Comparison of ENCODE assay signal across 1 cellular context in the genomic region with DNA sequence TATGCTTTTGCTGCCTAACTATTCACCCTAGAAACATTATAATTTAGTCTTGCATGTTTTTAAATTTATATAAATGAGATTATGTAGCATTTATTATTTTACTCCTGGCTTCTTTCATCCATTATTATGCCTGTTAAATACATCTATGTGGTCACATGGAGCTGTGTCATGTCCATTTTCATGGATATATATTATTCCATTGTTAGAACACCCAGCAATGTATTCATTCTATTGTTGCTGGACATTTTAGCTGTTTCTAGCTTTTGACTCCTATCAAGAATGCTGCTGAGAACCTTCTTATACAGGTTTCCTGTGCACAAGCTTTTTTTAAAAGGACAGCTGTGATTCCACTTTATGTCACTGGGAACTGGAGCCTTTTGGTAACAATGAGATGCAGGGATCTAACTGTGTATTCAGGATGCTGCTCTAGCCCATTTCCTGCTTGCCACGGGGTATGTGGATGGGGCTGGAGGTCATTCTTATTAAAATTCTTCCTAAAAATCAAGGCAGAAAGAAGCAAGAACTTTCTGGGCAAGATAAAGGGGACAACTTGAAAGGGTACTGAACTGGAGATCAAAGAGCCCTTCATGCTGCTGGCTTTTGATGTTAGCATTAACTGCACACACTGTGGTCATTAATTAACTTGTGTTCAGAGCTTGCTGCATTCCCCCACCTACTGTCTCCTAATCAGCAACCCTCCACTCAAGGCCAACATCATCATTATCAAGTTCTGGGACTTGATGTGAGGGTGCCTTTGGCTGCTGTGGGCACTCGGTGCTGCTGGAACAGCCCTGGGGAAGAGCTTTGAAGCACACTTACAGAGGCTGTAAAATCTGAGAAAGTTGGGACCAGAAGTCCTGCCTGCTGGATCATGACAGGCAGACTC.
TF ChIP-seq lines count a peak whose summit lies in the region.

No MANE protein-coding gene starts in this region.

TF ChIP-seq in HepG2, 621 proteins besides CTCF, POLR2A, EP300 and RAD21 (continued from another document and continues in another):
- TF ChIP-seq, protein P1, sequence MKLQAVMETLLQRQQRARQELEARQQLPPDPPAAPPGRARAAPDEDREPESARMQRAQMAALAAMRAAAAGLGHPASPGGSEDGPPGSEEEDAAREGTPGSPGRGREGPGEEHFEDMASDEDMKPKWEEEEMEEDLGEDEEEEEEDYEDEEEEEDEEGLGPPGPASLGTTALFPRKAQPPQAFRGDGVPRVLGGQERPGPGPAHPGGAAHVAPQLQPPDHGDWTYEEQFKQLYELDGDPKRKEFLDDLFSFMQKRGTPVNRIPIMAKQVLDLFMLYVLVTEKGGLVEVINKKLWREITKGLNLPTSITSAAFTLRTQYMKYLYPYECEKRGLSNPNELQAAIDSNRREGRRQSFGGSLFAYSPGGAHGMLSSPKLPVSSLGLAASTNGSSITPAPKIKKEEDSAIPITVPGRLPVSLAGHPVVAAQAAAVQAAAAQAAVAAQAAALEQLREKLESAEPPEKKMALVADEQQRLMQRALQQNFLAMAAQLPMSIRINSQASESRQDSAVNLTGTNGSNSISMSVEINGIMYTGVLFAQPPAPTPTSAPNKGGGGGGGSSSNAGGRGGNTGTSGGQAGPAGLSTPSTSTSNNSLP (IDR thresholded peaks at IDR 0.05; ENCODE audit: low read depth, low read length): peak; percentile 99
- TF ChIP-seq ZNF331 (CRISPR knock-in tag; IDR thresholded peaks at IDR 0.05): peak; percentile 88
- TF ChIP-seq ZEB1 (IDR thresholded peaks at IDR 0.05; ENCODE audit: insufficient replicate concordance, low read depth): peak; percentile 51
- TF ChIP-seq, protein P2, sequence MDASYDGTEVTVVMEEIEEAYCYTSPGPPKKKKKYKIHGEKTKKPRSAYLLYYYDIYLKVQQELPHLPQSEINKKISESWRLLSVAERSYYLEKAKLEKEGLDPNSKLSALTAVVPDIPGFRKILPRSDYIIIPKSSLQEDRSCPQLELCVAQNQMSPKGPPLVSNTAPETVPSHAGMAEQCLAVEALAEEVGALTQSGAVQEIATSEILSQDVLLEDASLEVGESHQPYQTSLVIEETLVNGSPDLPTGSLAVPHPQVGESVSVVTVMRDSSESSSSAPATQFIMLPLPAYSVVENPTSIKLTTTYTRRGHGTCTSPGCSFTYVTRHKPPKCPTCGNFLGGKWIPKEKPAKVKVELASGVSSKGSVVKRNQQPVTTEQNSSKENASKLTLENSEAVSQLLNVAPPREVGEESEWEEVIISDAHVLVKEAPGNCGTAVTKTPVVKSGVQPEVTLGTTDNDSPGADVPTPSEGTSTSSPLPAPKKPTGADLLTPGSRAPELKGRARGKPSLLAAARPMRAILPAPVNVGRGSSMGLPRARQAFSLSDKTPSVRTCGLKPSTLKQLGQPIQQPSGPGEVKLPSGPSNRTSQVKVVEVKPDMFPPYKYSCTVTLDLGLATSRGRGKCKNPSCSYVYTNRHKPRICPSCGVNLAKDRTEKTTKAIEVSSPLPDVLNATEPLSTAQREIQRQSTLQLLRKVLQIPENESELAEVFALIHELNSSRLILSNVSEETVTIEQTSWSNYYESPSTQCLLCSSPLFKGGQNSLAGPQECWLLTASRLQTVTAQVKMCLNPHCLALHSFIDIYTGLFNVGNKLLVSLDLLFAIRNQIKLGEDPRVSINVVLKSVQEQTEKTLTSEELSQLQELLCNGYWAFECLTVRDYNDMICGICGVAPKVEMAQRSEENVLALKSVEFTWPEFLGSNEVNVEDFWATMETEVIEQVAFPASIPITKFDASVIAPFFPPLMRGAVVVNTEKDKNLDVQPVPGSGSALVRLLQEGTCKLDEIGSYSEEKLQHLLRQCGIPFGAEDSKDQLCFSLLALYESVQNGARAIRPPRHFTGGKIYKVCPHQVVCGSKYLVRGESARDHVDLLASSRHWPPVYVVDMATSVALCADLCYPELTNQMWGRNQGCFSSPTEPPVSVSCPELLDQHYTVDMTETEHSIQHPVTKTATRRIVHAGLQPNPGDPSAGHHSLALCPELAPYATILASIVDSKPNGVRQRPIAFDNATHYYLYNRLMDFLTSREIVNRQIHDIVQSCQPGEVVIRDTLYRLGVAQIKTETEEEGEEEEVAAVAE (CRISPR knock-in tag; IDR thresholded peaks at IDR 0.05; ENCODE audit: borderline replicate concordance): peak; percentile 48; the same call in 1 of the 2 replicates
- no peak for TF ChIP-seq ZNF337 (CRISPR knock-in tag; IDR thresholded peaks at IDR 0.05; ENCODE audit: borderline replicate concordance, low read depth)
- TF ChIP-seq, protein P3, sequence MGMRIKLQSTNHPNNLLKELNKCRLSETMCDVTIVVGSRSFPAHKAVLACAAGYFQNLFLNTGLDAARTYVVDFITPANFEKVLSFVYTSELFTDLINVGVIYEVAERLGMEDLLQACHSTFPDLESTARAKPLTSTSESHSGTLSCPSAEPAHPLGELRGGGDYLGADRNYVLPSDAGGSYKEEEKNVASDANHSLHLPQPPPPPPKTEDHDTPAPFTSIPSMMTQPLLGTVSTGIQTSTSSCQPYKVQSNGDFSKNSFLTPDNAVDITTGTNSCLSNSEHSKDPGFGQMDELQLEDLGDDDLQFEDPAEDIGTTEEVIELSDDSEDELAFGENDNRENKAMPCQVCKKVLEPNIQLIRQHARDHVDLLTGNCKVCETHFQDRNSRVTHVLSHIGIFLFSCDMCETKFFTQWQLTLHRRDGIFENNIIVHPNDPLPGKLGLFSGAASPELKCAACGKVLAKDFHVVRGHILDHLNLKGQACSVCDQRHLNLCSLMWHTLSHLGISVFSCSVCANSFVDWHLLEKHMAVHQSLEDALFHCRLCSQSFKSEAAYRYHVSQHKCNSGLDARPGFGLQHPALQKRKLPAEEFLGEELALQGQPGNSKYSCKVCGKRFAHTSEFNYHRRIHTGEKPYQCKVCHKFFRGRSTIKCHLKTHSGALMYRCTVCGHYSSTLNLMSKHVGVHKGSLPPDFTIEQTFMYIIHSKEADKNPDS (CRISPR knock-in tag; IDR thresholded peaks at IDR 0.05): peak; percentile 94
- TF ChIP-seq RBFOX2 (IDR thresholded peaks at IDR 0.05; ENCODE audit: low read depth, low read length): peak; percentile 44; the same call in 1 of the 2 replicates
- no peak for TF ChIP-seq ARHGAP35 (CRISPR knock-in tag; IDR thresholded peaks at IDR 0.05; ENCODE audit: borderline replicate concordance)
- TF ChIP-seq, protein P4, sequence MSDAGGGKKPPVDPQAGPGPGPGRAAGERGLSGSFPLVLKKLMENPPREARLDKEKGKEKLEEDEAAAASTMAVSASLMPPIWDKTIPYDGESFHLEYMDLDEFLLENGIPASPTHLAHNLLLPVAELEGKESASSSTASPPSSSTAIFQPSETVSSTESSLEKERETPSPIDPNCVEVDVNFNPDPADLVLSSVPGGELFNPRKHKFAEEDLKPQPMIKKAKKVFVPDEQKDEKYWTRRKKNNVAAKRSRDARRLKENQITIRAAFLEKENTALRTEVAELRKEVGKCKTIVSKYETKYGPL (CRISPR knock-in tag; IDR thresholded peaks at IDR 0.05): no peak
- 0 out of 2 replicates have a peak, but pooled peaks have one; percentile 18 for TF ChIP-seq ZBTB21 (CRISPR knock-in tag; IDR thresholded peaks at IDR 0.05)
- peak; percentile 86 for TF ChIP-seq ATF1 (CRISPR knock-in tag; IDR thresholded peaks at IDR 0.05)
- peak; percentile 91 for TF ChIP-seq SMAD3 (CRISPR knock-in tag; IDR thresholded peaks at IDR 0.05)
- TF ChIP-seq, protein P5, sequence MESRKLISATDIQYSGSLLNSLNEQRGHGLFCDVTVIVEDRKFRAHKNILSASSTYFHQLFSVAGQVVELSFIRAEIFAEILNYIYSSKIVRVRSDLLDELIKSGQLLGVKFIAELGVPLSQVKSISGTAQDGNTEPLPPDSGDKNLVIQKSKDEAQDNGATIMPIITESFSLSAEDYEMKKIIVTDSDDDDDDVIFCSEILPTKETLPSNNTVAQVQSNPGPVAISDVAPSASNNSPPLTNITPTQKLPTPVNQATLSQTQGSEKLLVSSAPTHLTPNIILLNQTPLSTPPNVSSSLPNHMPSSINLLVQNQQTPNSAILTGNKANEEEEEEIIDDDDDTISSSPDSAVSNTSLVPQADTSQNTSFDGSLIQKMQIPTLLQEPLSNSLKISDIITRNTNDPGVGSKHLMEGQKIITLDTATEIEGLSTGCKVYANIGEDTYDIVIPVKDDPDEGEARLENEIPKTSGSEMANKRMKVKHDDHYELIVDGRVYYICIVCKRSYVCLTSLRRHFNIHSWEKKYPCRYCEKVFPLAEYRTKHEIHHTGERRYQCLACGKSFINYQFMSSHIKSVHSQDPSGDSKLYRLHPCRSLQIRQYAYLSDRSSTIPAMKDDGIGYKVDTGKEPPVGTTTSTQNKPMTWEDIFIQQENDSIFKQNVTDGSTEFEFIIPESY (CRISPR knock-in tag; IDR thresholded peaks at IDR 0.05): peak; percentile 70; the same call in 1 of the 2 replicates
- TF ChIP-seq, protein P6, sequence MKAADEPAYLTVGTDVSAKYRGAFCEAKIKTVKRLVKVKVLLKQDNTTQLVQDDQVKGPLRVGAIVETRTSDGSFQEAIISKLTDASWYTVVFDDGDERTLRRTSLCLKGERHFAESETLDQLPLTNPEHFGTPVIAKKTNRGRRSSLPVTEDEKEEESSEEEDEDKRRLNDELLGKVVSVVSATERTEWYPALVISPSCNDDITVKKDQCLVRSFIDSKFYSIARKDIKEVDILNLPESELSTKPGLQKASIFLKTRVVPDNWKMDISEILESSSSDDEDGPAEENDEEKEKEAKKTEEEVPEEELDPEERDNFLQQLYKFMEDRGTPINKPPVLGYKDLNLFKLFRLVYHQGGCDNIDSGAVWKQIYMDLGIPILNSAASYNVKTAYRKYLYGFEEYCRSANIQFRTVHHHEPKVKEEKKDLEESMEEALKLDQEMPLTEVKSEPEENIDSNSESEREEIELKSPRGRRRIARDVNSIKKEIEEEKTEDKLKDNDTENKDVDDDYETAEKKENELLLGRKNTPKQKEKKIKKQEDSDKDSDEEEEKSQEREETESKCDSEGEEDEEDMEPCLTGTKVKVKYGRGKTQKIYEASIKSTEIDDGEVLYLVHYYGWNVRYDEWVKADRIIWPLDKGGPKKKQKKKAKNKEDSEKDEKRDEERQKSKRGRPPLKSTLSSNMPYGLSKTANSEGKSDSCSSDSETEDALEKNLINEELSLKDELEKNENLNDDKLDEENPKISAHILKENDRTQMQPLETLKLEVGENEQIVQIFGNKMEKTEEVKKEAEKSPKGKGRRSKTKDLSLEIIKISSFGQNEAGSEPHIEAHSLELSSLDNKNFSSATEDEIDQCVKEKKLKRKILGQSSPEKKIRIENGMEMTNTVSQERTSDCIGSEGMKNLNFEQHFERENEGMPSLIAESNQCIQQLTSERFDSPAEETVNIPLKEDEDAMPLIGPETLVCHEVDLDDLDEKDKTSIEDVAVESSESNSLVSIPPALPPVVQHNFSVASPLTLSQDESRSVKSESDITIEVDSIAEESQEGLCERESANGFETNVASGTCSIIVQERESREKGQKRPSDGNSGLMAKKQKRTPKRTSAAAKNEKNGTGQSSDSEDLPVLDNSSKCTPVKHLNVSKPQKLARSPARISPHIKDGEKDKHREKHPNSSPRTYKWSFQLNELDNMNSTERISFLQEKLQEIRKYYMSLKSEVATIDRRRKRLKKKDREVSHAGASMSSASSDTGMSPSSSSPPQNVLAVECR (CRISPR knock-in tag; IDR thresholded peaks at IDR 0.05; ENCODE audit: borderline replicate concordance): peak; percentile 71; the same call in 1 of the 2 replicates
- TF ChIP-seq, protein P7, sequence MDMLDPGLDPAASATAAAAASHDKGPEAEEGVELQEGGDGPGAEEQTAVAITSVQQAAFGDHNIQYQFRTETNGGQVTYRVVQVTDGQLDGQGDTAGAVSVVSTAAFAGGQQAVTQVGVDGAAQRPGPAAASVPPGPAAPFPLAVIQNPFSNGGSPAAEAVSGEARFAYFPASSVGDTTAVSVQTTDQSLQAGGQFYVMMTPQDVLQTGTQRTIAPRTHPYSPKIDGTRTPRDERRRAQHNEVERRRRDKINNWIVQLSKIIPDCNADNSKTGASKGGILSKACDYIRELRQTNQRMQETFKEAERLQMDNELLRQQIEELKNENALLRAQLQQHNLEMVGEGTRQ (IDR thresholded peaks at IDR 0.05; ENCODE audit: low read depth, low read length): no peak
- TF ChIP-seq, protein P7 (CRISPR knock-in tag; IDR thresholded peaks at IDR 0.05; ENCODE audit: borderline replicate concordance): no peak
- TF ChIP-seq, protein P8, sequence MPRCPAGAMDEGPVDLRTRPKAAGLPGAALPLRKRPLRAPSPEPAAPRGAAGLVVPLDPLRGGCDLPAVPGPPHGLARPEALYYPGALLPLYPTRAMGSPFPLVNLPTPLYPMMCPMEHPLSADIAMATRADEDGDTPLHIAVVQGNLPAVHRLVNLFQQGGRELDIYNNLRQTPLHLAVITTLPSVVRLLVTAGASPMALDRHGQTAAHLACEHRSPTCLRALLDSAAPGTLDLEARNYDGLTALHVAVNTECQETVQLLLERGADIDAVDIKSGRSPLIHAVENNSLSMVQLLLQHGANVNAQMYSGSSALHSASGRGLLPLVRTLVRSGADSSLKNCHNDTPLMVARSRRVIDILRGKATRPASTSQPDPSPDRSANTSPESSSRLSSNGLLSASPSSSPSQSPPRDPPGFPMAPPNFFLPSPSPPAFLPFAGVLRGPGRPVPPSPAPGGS (CRISPR knock-in tag; IDR thresholded peaks at IDR 0.05): peak; percentile 81; the same call in 1 of the 2 replicates
- TF ChIP-seq, protein P9, sequence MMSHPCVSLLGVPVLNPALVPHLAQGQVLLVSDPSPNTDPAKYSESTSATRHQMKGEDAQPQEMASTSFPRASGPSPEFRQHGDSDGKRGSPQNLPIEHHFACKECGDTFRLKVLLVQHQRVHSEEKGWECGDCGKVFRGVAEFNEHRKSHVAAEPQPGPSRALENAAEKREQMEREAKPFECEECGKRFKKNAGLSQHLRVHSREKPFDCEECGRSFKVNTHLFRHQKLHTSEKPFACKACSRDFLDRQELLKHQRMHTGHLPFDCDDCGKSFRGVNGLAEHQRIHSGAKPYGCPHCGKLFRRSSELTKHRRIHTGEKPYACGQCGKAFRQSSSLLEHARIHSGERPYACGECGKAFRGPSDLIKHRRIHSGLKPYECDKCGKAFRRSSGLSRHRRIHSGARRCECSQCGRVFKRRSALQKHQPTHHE (CRISPR knock-in tag; IDR thresholded peaks at IDR 0.05; ENCODE audit: borderline replicate concordance): peak; percentile 44; the same call in 1 of the 2 replicates
- peak; percentile 100 for TF ChIP-seq TCF7 (IDR thresholded peaks at IDR 0.05; ENCODE audit: low read depth)
- TF ChIP-seq, protein P10, sequence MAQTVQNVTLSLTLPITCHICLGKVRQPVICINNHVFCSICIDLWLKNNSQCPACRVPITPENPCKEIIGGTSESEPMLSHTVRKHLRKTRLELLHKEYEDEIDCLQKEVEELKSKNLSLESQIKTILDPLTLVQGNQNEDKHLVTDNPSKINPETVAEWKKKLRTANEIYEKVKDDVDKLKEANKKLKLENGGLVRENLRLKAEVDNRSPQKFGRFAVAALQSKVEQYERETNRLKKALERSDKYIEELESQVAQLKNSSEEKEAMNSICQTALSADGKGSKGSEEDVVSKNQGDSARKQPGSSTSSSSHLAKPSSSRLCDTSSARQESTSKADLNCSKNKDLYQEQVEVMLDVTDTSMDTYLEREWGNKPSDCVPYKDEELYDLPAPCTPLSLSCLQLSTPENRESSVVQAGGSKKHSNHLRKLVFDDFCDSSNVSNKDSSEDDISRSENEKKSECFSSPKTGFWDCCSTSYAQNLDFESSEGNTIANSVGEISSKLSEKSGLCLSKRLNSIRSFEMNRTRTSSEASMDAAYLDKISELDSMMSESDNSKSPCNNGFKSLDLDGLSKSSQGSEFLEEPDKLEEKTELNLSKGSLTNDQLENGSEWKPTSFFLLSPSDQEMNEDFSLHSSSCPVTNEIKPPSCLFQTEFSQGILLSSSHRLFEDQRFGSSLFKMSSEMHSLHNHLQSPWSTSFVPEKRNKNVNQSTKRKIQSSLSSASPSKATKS (CRISPR knock-in tag; IDR thresholded peaks at IDR 0.05): no peak; the same call in 1 of the 2 replicates
- TF ChIP-seq HMG20A (CRISPR knock-in tag; IDR thresholded peaks at IDR 0.05; ENCODE audit: borderline replicate concordance): peak; percentile 99
- peak; percentile 96; the same call in 1 of the 2 replicates for TF ChIP-seq NCOR1 (IDR thresholded peaks at IDR 0.05; ENCODE audit: borderline replicate concordance, low read length)
